In the genomic region with DNA sequence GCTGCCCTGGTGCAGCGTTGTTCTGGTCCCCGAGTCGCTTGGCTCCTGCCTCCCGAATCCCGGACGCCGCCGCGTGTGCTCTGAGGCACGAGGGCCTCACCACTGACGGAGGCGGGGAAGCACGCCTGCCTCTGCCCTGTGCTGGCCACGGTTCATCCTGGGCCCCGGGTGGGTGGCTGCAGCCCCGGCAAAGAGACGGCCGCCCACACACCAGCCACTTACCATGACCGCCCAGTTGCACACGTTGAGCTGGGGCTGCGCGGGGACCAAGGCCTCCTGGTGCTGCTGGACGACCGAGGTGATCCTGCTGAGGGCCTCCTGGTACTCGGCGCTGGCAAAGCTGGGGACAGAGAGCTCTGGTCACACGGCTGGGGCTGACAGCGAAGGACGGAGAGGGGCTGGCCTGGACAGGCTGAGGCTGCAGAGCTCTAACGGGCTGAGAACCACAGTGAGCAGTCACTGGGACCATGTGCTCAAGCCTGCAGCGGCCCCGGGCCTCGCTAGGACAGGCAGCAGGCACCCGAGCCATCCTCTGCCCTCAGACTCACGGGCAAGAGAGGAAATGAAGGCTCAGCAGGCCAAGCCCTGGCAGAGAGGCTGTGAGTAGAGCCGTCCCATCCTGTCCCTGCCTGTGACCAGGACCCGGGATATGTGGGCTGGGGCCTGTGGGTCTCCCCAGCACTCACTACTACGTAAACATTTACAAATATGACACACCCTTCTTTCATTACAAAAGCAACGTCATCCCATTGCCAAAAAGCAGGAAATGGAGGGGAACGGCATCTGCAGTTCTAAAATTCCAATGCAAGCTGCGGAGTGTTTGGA, we compare ENCODE assay signal across 27 cellular contexts. TPM values are rescaled to one million over a fixed set of nuclear protein-coding genes. Genes with fewer than 3 reads are reported as not detected.
DNase-seq lines count a peak whose midpoint lies in the region; TF ChIP-seq lines count a peak whose summit lies in the region.
"Had no signal": no experiment of that assay in that cellular context is flagged by ENCODE, and none has a peak within 500 bp of the region (broad histone marks: within the 10 kb centered on the region; RNA-seq: fewer than 3 reads in every experiment).

No MANE protein-coding gene starts in this region.

- no peak overlapping the region for H2BK5ac ChIP-seq in H9 (ENCODE audit: insufficient read length, low read length)

- H3K79me1 ChIP-seq in H9 (ENCODE audit: insufficient read depth, low read depth, low read length, poor library complexity, severe bottlenecking) = no peaks in the 10 kb centered on the region

- H3K36me3 Mint-ChIP-seq in H9 (ENCODE audit: insufficient read depth in 1 of 3, low read depth in 3 of 3) = peaks cover under 1 to 5% (median 4%) of the 10 kb centered on the region in 3 experiments; a peak in 2 of 7 replicates
- H3K36me3 Mint-ChIP-seq: activated CD4-positive, alpha-beta memory T cell treated with anti-CD3 and anti-CD28 coated beads for 36 hours; activated naive CD4-positive, alpha-beta T cell treated with anti-CD3 and anti-CD28 coated beads, Interleukin-2, amount 10 ng/mL, durations not matched to agents 7 days and 5 days had no signal

- no peak overlapping the region for H2BK12ac ChIP-seq in H9 (ENCODE audit: insufficient read length, low read depth, low read length)

- no peak overlapping the region for H3K4me3 Mint-ChIP-seq in H9
- H3K4me3 Mint-ChIP-seq: activated CD4-positive, alpha-beta memory T cell treated with anti-CD3 and anti-CD28 coated beads for 36 hours; activated naive CD4-positive, alpha-beta T cell treated with anti-CD3 and anti-CD28 coated beads, Interleukin-2, amount 10 ng/mL, durations not matched to agents 7 days and 5 days; CD8-positive, alpha-beta T cell; endodermal cell; stimulated activated effector memory CD8-positive, alpha-beta T cell treated with anti-CD3 and anti-CD28 coated beads, Interleukin-12 subunit alpha, Interleukin-12 subunit beta, amount 100 ng/mL, for 72 hours had no signal

- H3K27me3 Mint-ChIP-seq in H9 (ENCODE audit: low read depth) = no peaks in the 10 kb centered on the region
- H3K27me3 Mint-ChIP-seq: activated CD4-positive, alpha-beta memory T cell treated with anti-CD3 and anti-CD28 coated beads for 36 hours; activated naive CD4-positive, alpha-beta T cell treated with anti-CD3 and anti-CD28 coated beads, Interleukin-2, amount 10 ng/mL, durations not matched to agents 7 days and 5 days had no signal

- no peak overlapping the region for H3K4ac ChIP-seq in H9 (ENCODE audit: low read depth, low read length)

- no peak overlapping the region for H3K56ac ChIP-seq in H9 (ENCODE audit: insufficient read length, low read depth, low read length)

- H3K27me3 ChIP-seq in H9 (ENCODE audit: insufficient read depth, low read length) = no peaks in the 10 kb centered on the region
- H3K27me3 ChIP-seq: adrenal gland, esophagus muscularis mucosa, heart right ventricle, ovary, transverse colon had no signal

- H2AFZ ChIP-seq in H9 (ENCODE audit: low read length) = no peak overlapping the region

- no peak overlapping the region for H3K18ac ChIP-seq in H9 (ENCODE audit: insufficient read length, low read depth, low read length)

- H3K9me3 ChIP-seq in H9 (ENCODE audit: control insufficient read depth, low read depth, low read length) = no peaks in the 10 kb centered on the region
- H3K9me3 ChIP-seq: adrenal gland, BE2C, esophagus muscularis mucosa, heart right ventricle, ovary, transverse colon had no signal

- no peaks in the 10 kb centered on the region for H4K20me1 ChIP-seq in H9 (ENCODE audit: control insufficient read depth, insufficient read depth, insufficient read length)

- no peak overlapping the region for H2AK5ac ChIP-seq in H9 (ENCODE audit: insufficient read length, low read length)

- H3K23ac ChIP-seq in H9 (ENCODE audit: insufficient read length, low read depth, low read length) = no peak overlapping the region

- no peaks in the 10 kb centered on the region for H3K23me2 ChIP-seq in H9 (ENCODE audit: insufficient read length, low read depth, low read length, poor library complexity, severe bottlenecking)

- peak overlapping the region; percentile 19; the same call in 1 of the 2 replicates for H3K14ac ChIP-seq in H9 (ENCODE audit: insufficient read depth, low read length)

- TF ChIP-seq CTCF in H9 (conservative IDR thresholded peaks at IDR 0.05) (no peak), WI38 (IDR thresholded peaks at IDR 0.05; ENCODE audit: low read depth, low read length) (no peak)

- no CpG with 5 or more reads among the region's 41 CpGs for WGBS in H9 (ENCODE audit: extremely low coverage, insufficient read length, low lambda C conversion rate)

- no peak overlapping the region for H2BK120ac ChIP-seq in H9 (ENCODE audit: low read depth, low read length, poor library complexity, severe bottlenecking)

- H2BK15ac ChIP-seq in H9 (ENCODE audit: low read depth, low read length) = no peak overlapping the region

- H3K4me1 Mint-ChIP-seq in H9 = no peaks in the 10 kb centered on the region
- H3K4me1 Mint-ChIP-seq: stimulated activated effector memory CD8-positive, alpha-beta T cell treated with anti-CD3 and anti-CD28 coated beads, Interleukin-12 subunit alpha, Interleukin-12 subunit beta, amount 100 ng/mL, for 72 hours had no signal

- no peak overlapping the region for H3K9ac ChIP-seq in H9 (ENCODE audit: extremely low read depth, insufficient read length, low read length)

- H4K8ac ChIP-seq in H9 (replicated peaks; ENCODE audit: insufficient read length, low read depth, low read length) = no peak overlapping the region

- DNase-seq in H9 = no peak
- peak; percentile 43 for DNase-seq in fibroblast of peridontal ligament (ENCODE audit: extremely low read depth)
- no peak for DNase-seq in NCI-H510A treated with DMSO at 0.1 percent for 48 hours (lab: John Stamatoyannopoulos, UW)
- DNase-seq in medulla oblongata (ENCODE audit: extremely low spot score) = no peak
- DNase-seq in HUDEP-2 (lab: John Stamatoyannopoulos, UW; ENCODE audit: unreplicated experiment in 76 of 76) = no peak
- DNase-seq: activated CD4-positive, alpha-beta memory T cell treated with anti-CD3 and anti-CD28 coated beads for 36 hours; activated CD4-positive, CD25-positive, alpha-beta regulatory T cell treated with anti-CD3 and anti-CD28 coated beads, Interleukin-2, amount 50 U/mL, for 72 hours; activated CD8-positive, alpha-beta memory T cell treated with anti-CD3 and anti-CD28 coated beads, Interleukin-2, amount 50 U/mL, for 4 hours; activated naive CD4-positive, alpha-beta T cell treated with anti-CD3 and anti-CD28 coated beads, Interleukin-2, amount 10 ng/mL, durations not matched to agents 7 days and 5 days; adrenal gland; BE2C; CD8-positive, alpha-beta T cell; dermis blood vessel endothelial cell; endodermal cell; HCEC 1CT; heart right ventricle; MV-4-11; NCI-H1436; NCI-H2081 treated with DMSO at 0.1 percent for 48 hours; NCI-H345; NCI-H748 treated with DMSO at 0.1 percent for 48 hours; ovary; SIG-M5; transverse colon had no signal

- no peak overlapping the region for H3K27ac ChIP-seq in H9 (ENCODE audit: insufficient read length, low read depth, low read length)
- H3K27ac ChIP-seq: esophagus muscularis mucosa, heart right ventricle, ovary, transverse colon had no signal

- no peaks in the 10 kb centered on the region for H3K9me3 Mint-ChIP-seq in H9
- H3K9me3 Mint-ChIP-seq: activated CD4-positive, alpha-beta memory T cell treated with anti-CD3 and anti-CD28 coated beads for 36 hours; activated naive CD4-positive, alpha-beta T cell treated with anti-CD3 and anti-CD28 coated beads, Interleukin-2, amount 10 ng/mL, durations not matched to agents 7 days and 5 days; CD8-positive, alpha-beta T cell; endodermal cell; stimulated activated effector memory CD8-positive, alpha-beta T cell treated with anti-CD3 and anti-CD28 coated beads, Interleukin-12 subunit alpha, Interleukin-12 subunit beta, amount 100 ng/mL, for 72 hours had no signal

- H2BK20ac ChIP-seq in H9 (ENCODE audit: low read depth, low read length, poor library complexity, severe bottlenecking) = no peak overlapping the region

- peak overlapping the region in 1 of 3 experiments; percentile 84; a peak in 2 of 7 replicates for H3K27ac Mint-ChIP-seq in H9
- H3K27ac Mint-ChIP-seq: activated CD4-positive, alpha-beta memory T cell treated with anti-CD3 and anti-CD28 coated beads for 36 hours; activated naive CD4-positive, alpha-beta T cell treated with anti-CD3 and anti-CD28 coated beads, Interleukin-2, amount 10 ng/mL, durations not matched to agents 7 days and 5 days; CD8-positive, alpha-beta T cell; stimulated activated effector memory CD8-positive, alpha-beta T cell treated with anti-CD3 and anti-CD28 coated beads, Interleukin-12 subunit alpha, Interleukin-12 subunit beta, amount 100 ng/mL, for 72 hours had no signal

- no peaks in the 10 kb centered on the region for H3K4me1 ChIP-seq in H9 (ENCODE audit: insufficient read depth, low read length)
- H3K4me1 ChIP-seq: BE2C had no signal

- H3K4me2 ChIP-seq in H9 (ENCODE audit: insufficient read depth, insufficient read length, low read length) = no peak overlapping the region

- H4K5ac ChIP-seq in H9 (ENCODE audit: insufficient read length, low read depth, low read length) = no peak overlapping the region

- no peak overlapping the region for H4K91ac ChIP-seq in H9 (ENCODE audit: insufficient read length, low read depth, low read length)

- no peaks in the 10 kb centered on the region for H3K79me2 ChIP-seq in H9 (ENCODE audit: insufficient read depth, low read length)

- peak overlapping the region; percentile 14; the same call in 1 of the 2 replicates for H3K4me3 ChIP-seq in WI38 (ENCODE audit: low read depth, low read length)
- H3K4me3 ChIP-seq: adrenal gland, esophagus muscularis mucosa, heart right ventricle, ovary, transverse colon had no signal

- no peak overlapping the region for H3T11ph ChIP-seq in H9 (ENCODE audit: low read length)

RNA-seq across cellular contexts. Expression of a gene that starts 6.3 kb away (rescaled TPM):
- 246 and 254 TPM in 2 replicates for total RNA-seq in H9 (2021)

RNA-seq across cellular contexts. Expression of a gene that starts 14.4 kb away (rescaled TPM):
- 74.1 and 79.7 TPM in 2 replicates for total RNA-seq in H9 (2021)

RNA-seq across cellular contexts. Expression of a gene that starts 33.0 kb away (rescaled TPM):
- total RNA-seq in H9 (2021) = 67.8 and 71.1 TPM in 2 replicates

RNA-seq across cellular contexts. Expression of a gene that starts 38.8 kb away (rescaled TPM):
- total RNA-seq in H9 (2021) = 20.0 and 20.3 TPM in 2 replicates

RNA-seq across cellular contexts. Expression of a gene that starts 38.9 kb away (rescaled TPM):
- total RNA-seq in H9 (2021) = 90.3 and 102 TPM in 2 replicates
